1 cellular context compared by ENCODE assay signal in the genomic region with DNA sequence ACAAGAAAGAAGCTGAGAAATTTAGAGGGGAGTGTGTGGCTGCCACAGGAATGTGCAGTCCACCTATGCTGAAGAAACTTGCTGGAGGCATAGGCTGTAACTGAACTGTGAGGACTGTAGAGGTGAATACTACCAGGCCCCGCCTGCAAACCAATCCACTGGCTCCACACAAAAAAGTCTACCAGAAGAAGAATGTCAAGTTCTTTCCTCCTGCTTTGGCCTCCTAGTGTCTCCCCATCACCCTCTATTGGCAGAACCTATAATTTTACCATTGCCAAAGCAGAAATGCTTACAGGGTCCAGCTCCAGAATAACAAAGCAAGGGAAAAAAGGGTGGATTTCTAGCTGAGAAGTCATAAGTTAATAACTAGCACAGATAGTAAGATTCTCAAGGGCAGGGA.
TF ChIP-seq lines count a peak whose summit lies in the region.

No MANE protein-coding gene starts in this region.

TF ChIP-seq in K562, 482 proteins besides CTCF, POLR2A, EP300 and RAD21 (continued from another document):
- TF ChIP-seq, protein P1, sequence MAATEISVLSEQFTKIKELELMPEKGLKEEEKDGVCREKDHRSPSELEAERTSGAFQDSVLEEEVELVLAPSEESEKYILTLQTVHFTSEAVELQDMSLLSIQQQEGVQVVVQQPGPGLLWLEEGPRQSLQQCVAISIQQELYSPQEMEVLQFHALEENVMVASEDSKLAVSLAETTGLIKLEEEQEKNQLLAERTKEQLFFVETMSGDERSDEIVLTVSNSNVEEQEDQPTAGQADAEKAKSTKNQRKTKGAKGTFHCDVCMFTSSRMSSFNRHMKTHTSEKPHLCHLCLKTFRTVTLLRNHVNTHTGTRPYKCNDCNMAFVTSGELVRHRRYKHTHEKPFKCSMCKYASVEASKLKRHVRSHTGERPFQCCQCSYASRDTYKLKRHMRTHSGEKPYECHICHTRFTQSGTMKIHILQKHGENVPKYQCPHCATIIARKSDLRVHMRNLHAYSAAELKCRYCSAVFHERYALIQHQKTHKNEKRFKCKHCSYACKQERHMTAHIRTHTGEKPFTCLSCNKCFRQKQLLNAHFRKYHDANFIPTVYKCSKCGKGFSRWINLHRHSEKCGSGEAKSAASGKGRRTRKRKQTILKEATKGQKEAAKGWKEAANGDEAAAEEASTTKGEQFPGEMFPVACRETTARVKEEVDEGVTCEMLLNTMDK (IDR thresholded peaks at IDR 0.05; ENCODE audit: borderline replicate concordance, insufficient read depth, low read depth, low read length, poor library complexity, severe bottlenecking), result no peak
- no peak for TF ChIP-seq ZNF77 (CRISPR knock-in tag; IDR thresholded peaks at IDR 0.05)
- TF ChIP-seq, protein P2, sequence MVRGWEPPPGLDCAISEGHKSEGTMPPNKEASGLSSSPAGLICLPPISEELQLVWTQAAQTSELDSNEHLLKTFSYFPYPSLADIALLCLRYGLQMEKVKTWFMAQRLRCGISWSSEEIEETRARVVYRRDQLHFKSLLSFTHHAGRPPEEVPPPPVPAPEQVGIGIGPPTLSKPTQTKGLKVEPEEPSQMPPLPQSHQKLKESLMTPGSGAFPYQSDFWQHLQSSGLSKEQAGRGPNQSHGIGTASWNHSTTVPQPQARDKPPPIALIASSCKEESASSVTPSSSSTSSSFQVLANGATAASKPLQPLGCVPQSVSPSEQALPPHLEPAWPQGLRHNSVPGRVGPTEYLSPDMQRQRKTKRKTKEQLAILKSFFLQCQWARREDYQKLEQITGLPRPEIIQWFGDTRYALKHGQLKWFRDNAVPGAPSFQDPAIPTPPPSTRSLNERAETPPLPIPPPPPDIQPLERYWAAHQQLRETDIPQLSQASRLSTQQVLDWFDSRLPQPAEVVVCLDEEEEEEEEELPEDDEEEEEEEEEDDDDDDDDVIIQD (CRISPR knock-in tag; IDR thresholded peaks at IDR 0.05), result no peak
- TF ChIP-seq YY1 (IDR thresholded peaks at IDR 0.05; ENCODE audit: borderline replicate concordance in 1 of 3, control insufficient read depth in 1 of 3, extremely low read depth in 1 of 3, insufficient read depth in 3 of 3, insufficient read length in 1 of 3, insufficient replicate concordance in 2 of 3, low read depth in 1 of 3, low read length in 2 of 3), result no peak
- TF ChIP-seq, protein P3, sequence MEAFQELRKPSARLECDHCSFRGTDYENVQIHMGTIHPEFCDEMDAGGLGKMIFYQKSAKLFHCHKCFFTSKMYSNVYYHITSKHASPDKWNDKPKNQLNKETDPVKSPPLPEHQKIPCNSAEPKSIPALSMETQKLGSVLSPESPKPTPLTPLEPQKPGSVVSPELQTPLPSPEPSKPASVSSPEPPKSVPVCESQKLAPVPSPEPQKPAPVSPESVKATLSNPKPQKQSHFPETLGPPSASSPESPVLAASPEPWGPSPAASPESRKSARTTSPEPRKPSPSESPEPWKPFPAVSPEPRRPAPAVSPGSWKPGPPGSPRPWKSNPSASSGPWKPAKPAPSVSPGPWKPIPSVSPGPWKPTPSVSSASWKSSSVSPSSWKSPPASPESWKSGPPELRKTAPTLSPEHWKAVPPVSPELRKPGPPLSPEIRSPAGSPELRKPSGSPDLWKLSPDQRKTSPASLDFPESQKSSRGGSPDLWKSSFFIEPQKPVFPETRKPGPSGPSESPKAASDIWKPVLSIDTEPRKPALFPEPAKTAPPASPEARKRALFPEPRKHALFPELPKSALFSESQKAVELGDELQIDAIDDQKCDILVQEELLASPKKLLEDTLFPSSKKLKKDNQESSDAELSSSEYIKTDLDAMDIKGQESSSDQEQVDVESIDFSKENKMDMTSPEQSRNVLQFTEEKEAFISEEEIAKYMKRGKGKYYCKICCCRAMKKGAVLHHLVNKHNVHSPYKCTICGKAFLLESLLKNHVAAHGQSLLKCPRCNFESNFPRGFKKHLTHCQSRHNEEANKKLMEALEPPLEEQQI (IDR thresholded peaks at IDR 0.05), result 0 out of 2 replicates have a peak, but pooled peaks have one; percentile 43
- TF ChIP-seq, protein P4, sequence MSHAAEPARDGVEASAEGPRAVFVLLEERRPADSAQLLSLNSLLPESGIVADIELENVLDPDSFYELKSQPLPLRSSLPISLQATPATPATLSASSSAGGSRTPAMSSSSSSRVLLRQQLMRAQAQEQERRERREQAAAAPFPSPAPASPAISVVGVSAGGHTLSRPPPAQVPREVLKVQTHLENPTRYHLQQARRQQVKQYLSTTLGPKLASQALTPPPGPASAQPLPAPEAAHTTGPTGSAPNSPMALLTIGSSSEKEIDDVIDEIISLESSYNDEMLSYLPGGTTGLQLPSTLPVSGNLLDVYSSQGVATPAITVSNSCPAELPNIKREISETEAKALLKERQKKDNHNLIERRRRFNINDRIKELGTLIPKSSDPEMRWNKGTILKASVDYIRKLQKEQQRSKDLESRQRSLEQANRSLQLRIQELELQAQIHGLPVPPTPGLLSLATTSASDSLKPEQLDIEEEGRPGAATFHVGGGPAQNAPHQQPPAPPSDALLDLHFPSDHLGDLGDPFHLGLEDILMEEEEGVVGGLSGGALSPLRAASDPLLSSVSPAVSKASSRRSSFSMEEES (CRISPR knock-in tag; IDR thresholded peaks at IDR 0.05), result no peak
- TF ChIP-seq, protein P5, sequence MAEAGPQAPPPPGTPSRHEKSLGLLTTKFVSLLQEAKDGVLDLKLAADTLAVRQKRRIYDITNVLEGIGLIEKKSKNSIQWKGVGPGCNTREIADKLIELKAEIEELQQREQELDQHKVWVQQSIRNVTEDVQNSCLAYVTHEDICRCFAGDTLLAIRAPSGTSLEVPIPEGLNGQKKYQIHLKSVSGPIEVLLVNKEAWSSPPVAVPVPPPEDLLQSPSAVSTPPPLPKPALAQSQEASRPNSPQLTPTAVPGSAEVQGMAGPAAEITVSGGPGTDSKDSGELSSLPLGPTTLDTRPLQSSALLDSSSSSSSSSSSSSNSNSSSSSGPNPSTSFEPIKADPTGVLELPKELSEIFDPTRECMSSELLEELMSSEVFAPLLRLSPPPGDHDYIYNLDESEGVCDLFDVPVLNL (CRISPR knock-in tag; IDR thresholded peaks at IDR 0.05; ENCODE audit: low read depth), result no peak
- no peak for TF ChIP-seq EP400 (IDR thresholded peaks at IDR 0.05)
- TF ChIP-seq ESRRB (CRISPR knock-in tag; IDR thresholded peaks at IDR 0.05; ENCODE audit: borderline replicate concordance), result no peak
- no peak for TF ChIP-seq MECOM (CRISPR knock-in tag; IDR thresholded peaks at IDR 0.05)
- TF ChIP-seq, protein P6, sequence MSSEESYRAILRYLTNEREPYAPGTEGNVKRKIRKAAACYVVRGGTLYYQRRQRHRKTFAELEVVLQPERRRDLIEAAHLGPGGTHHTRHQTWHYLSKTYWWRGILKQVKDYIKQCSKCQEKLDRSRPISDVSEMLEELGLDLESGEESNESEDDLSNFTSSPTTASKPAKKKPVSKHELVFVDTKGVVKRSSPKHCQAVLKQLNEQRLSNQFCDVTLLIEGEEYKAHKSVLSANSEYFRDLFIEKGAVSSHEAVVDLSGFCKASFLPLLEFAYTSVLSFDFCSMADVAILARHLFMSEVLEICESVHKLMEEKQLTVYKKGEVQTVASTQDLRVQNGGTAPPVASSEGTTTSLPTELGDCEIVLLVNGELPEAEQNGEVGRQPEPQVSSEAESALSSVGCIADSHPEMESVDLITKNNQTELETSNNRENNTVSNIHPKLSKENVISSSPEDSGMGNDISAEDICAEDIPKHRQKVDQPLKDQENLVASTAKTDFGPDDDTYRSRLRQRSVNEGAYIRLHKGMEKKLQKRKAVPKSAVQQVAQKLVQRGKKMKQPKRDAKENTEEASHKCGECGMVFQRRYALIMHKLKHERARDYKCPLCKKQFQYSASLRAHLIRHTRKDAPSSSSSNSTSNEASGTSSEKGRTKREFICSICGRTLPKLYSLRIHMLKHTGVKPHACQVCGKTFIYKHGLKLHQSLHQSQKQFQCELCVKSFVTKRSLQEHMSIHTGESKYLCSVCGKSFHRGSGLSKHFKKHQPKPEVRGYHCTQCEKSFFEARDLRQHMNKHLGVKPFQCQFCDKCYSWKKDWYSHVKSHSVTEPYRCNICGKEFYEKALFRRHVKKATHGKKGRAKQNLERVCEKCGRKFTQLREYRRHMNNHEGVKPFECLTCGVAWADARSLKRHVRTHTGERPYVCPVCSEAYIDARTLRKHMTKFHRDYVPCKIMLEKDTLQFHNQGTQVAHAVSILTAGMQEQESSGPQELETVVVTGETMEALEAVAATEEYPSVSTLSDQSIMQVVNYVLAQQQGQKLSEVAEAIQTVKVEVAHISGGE (CRISPR knock-in tag; IDR thresholded peaks at IDR 0.05), result no peak
